Comparison of ENCODE assay signal across 9 cellular contexts in genomic region chr3:182258538-182259177, GRCh38.
DNase-seq lines count a peak whose midpoint lies in the region; ATAC-seq and TF ChIP-seq lines count a peak whose summit lies in the region.
"Had no signal": no experiment of that assay in that cellular context is flagged by ENCODE, and none has a peak within 500 bp of the region (broad histone marks: within the 10 kb centered on the region; RNA-seq: fewer than 3 reads in every experiment).

No MANE protein-coding gene starts in this region.

- no peak overlapping the region for H3K27ac ChIP-seq in adrenal gland

- H3K4me3 ChIP-seq in adrenal gland: no peak overlapping the region
- H3K4me3 ChIP-seq: lung had no signal

- H3K27me3 ChIP-seq in adrenal gland: peaks cover 4% of the 10 kb centered on the region

- ATAC-seq in left colon (peak; percentile 56), GM18873 (IDR thresholded peaks at IDR 0.05; ENCODE audit: low FRiP score, unreplicated experiment) (no peak)

- WGBS in adrenal gland, 4 donors: 8 to 18% (median 11%) methylated on average over 3 of the region's 3 CpGs

- peak; percentile 41; the same call in 2 of the 3 replicates for TF ChIP-seq CTCF in GM12872 (IDR thresholded peaks at IDR 0.05; ENCODE audit: insufficient read depth, low read depth, low read length)
- peak; percentile 26 to 65 (median 52) for TF ChIP-seq CTCF in adrenal gland (IDR thresholded peaks at IDR 0.05)

- TF ChIP-seq POLR2A in adrenal gland (IDR thresholded peaks at IDR 0.05): no peak

- DNase-seq in NCI-H1436 treated with DMSO at 0.1 percent for 48 hours (lab: John Stamatoyannopoulos, UW): peak; percentile 48
- DNase-seq in adrenal gland: peak in 1 of 7 donors; percentile 7
- no peak for DNase-seq in left colon
- no peak for DNase-seq in activated CD8-positive, alpha-beta memory T cell treated with anti-CD3 and anti-CD28 coated beads for 24 hours
- no peak for DNase-seq in activated naive CD4-positive, alpha-beta T cell treated with anti-CD3 and anti-CD28 coated beads, Interleukin-2, amount 50 U/mL, for 16 hours
- DNase-seq in activated gamma-delta T cell treated with Interleukin-2 at 50 U/mL for 16 hours: no peak

- no peaks in the 10 kb centered on the region for H3K36me3 ChIP-seq in adrenal gland (replicated peaks in 1 of 2)

- H3K9me3 ChIP-seq in adrenal gland (replicated peaks in 1 of 3): no peaks in the 10 kb centered on the region

- no peaks in the 10 kb centered on the region for H3K4me1 ChIP-seq in adrenal gland (replicated peaks in 1 of 2)

- intact Hi-C loops in adrenal gland (cut with DNase I): loop anchor here in 1 of 2 donors (10.0 kb wide), 1 partner anchor 544 kb away; the partner anchor contains the start of gene SOX2
- intact Hi-C loops in left colon (cut with DNase I, micrococcal nuclease): loop anchor here in 1 of 2 donors (5.0 kb wide), 1 partner anchor 546 kb away; the partner anchor contains the start of gene SOX2
